ENCODE assay signal across 1 cellular context in the genomic region with DNA sequence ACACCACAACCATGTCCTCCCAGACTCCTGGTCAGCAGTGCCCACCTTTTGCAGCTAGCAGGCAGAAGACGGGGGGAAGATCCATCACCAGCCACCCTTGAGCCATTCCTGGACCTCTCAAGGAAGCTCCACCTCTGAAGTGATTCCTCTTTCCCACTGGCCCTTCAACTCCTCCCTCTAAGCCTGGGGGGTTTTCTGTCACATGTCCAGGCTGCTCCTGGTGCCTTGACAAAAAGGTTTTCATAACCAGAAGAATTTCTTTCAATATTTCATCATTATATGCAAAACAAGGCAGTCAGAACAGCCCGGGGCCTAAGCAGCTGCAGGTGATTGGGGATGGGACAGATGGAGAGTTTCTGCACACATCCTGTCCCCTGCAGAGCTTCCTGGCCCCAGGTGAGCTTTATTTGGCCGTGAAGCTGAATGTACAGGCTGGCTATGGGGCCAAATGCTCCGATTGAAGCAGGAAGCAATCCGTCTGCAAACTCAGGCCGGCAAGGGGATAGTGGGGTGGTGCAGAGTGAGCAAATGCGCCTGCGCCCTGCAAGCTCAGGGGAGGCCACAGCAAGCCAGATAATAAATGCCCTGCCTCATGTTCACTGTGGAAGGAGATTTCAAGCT.
TF ChIP-seq lines count a peak whose summit lies in the region.

No MANE protein-coding gene starts in this region.

TF ChIP-seq in WTC11, 78 proteins besides CTCF, POLR2A, EP300 and RAD21 (continued from another document):
- TF ChIP-seq, protein P1, sequence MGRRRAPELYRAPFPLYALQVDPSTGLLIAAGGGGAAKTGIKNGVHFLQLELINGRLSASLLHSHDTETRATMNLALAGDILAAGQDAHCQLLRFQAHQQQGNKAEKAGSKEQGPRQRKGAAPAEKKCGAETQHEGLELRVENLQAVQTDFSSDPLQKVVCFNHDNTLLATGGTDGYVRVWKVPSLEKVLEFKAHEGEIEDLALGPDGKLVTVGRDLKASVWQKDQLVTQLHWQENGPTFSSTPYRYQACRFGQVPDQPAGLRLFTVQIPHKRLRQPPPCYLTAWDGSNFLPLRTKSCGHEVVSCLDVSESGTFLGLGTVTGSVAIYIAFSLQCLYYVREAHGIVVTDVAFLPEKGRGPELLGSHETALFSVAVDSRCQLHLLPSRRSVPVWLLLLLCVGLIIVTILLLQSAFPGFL (CRISPR knock-in tag; IDR thresholded peaks at IDR 0.05; ENCODE audit: borderline replicate concordance): no peak
- TF ChIP-seq SOX15 (CRISPR knock-in tag; IDR thresholded peaks at IDR 0.05) (no peak), OVOL2 (CRISPR knock-in tag; IDR thresholded peaks at IDR 0.05; ENCODE audit: borderline replicate concordance) (no peak)
- TF ChIP-seq, protein P2, sequence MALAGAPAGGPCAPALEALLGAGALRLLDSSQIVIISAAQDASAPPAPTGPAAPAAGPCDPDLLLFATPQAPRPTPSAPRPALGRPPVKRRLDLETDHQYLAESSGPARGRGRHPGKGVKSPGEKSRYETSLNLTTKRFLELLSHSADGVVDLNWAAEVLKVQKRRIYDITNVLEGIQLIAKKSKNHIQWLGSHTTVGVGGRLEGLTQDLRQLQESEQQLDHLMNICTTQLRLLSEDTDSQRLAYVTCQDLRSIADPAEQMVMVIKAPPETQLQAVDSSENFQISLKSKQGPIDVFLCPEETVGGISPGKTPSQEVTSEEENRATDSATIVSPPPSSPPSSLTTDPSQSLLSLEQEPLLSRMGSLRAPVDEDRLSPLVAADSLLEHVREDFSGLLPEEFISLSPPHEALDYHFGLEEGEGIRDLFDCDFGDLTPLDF (CRISPR knock-in tag; IDR thresholded peaks at IDR 0.05): no peak
TF ChIP-seq in WTC11: peak in this region for 0.
